ENCODE assay signal across 8 cellular contexts in genomic region chr1:212949771-212950170, GRCh38. TPM values are rescaled to one million over a fixed set of nuclear protein-coding genes. Genes with fewer than 3 reads are reported as not detected.
DNase-seq lines count a peak whose midpoint lies in the region; ATAC-seq and TF ChIP-seq lines count a peak whose summit lies in the region.

No MANE protein-coding gene starts in this region.

- H3K36me3 ChIP-seq in cardiac muscle cell = no peaks in the 10 kb centered on the region
- H3K36me3 ChIP-seq in lower lobe of right lung = no peaks in the 10 kb centered on the region
- no peaks in the 10 kb centered on the region for H3K36me3 ChIP-seq in upper lobe of left lung

- ATAC-seq in Right ventricle myocardium superior (ENCODE audit: poor library complexity) (no peak), lower lobe of right lung (no peak), upper lobe of left lung (ENCODE audit: low FRiP score in 2 of 2) (no peak), HG03108 (IDR thresholded peaks at IDR 0.05; ENCODE audit: unreplicated experiment) (no peak)

- H3K27me3 ChIP-seq in cardiac muscle cell (peaks cover 9% of the 10 kb centered on the region), lower lobe of right lung (ENCODE audit: low read depth) (peaks cover 35% of the 10 kb centered on the region), upper lobe of left lung (peaks cover 0 to 7% (median 3%) of the 10 kb centered on the region in 4 donors)

- H3K27ac ChIP-seq in cardiac muscle cell (no peak overlapping the region), lower lobe of right lung (no peak overlapping the region), upper lobe of left lung (no peak overlapping the region)

- DNase-seq in cardiac muscle cell (ENCODE audit: low read depth in 1 of 2, low spot score in 1 of 2) (no peak), Right ventricle myocardium superior (no peak), astrocyte of the cerebellum (ENCODE audit: low read depth) (no peak), lower lobe of right lung (no peak), upper lobe of left lung (no peak), NCI-H146 (lab: John Stamatoyannopoulos, UW) (no peak), HUDEP-2 (lab: John Stamatoyannopoulos, UW; ENCODE audit: unreplicated experiment in 76 of 76) (no peak)

- no peak for TF ChIP-seq POLR2A in upper lobe of left lung (IDR thresholded peaks at IDR 0.05)

- TF ChIP-seq EP300 in upper lobe of left lung (IDR thresholded peaks at IDR 0.05) = no peak

- intact Hi-C loops in Right ventricle myocardium superior (cut with DNase I) (no loop called here), lower lobe of right lung (cut with DNase I) (no loop called here)

- H3K9me3 ChIP-seq in cardiac muscle cell (ENCODE audit: low read depth) = no peaks in the 10 kb centered on the region
- no peaks in the 10 kb centered on the region for H3K9me3 ChIP-seq in lower lobe of right lung
- no peaks in the 10 kb centered on the region for H3K9me3 ChIP-seq in upper lobe of left lung

- peak overlapping the region; percentile 52 for H3K4me3 ChIP-seq in cardiac muscle cell
- H3K4me3 ChIP-seq in astrocyte of the cerebellum (ENCODE audit: low read depth, low read length) = peak overlapping the region; percentile 69
- H3K4me3 ChIP-seq in lower lobe of right lung = peak overlapping the region; percentile 64
- peak overlapping the region in 3 of 4 donors; percentile 52 to 61 (median 58) for H3K4me3 ChIP-seq in upper lobe of left lung

- in situ Hi-C loops in astrocyte of the cerebellum (cut with HindIII; ENCODE audit: low sequenced_read_pairs) = no loop called here

- H3K4me1 ChIP-seq in cardiac muscle cell (ENCODE audit: low read depth) (no peaks in the 10 kb centered on the region), lower lobe of right lung (peaks cover 14% of the 10 kb centered on the region), upper lobe of left lung (peaks cover 12 to 22% (median 17%) of the 10 kb centered on the region in 4 donors)

- TF ChIP-seq CTCF in cardiac muscle cell (IDR thresholded peaks at IDR 0.05; ENCODE audit: low read depth, low read length) (no peak), astrocyte of the cerebellum (IDR thresholded peaks at IDR 0.05; ENCODE audit: low read depth, low read length, missing control alignments) (no peak), lower lobe of right lung (IDR thresholded peaks at IDR 0.05) (no peak), upper lobe of left lung (IDR thresholded peaks at IDR 0.05) (no peak)

- 47 to 51% methylated on average over 2 of the region's 2 CpGs for WGBS in upper lobe of left lung, 2 donors

RNA-seq across cellular contexts. Expression of gene VASH2, which starts 0.6 kb away (rescaled TPM):
- total RNA-seq in cardiac muscle cell = 3.4 and 5.9 TPM in 2 replicates
- 2.8 and 5.8 TPM in 2 replicates for polyA plus RNA-seq in cardiac muscle cell
- 2.2 TPM for total RNA-seq in Right ventricle myocardium superior
- total RNA-seq in lower lobe of right lung = 1.6 TPM
- total RNA-seq in upper lobe of left lung = 1 to 10 TPM in 4 of 6 donors, under 1 TPM in 2; 0.30 to 3.1 (median 1.4) TPM
